Comparison of ENCODE assay signal across 2 cellular contexts in genomic region chr15:39784125-39784524, GRCh38.
TF ChIP-seq lines count a peak whose summit lies in the region.

No MANE protein-coding gene starts in this region.

TF ChIP-seq in IMR-90, 13 proteins besides CTCF, POLR2A, EP300 and RAD21:
- peak; percentile 65 for TF ChIP-seq FOS (IDR thresholded peaks at IDR 0.05; ENCODE audit: low read depth, low read length)
- TF ChIP-seq RCOR1 (IDR thresholded peaks at IDR 0.05; ENCODE audit: insufficient replicate concordance, low read length), result no peak
- no peak for TF ChIP-seq ELK1 (IDR thresholded peaks at IDR 0.05; ENCODE audit: borderline replicate concordance, low read depth, low read length)
- no peak for TF ChIP-seq MXI1 (IDR thresholded peaks at IDR 0.05; ENCODE audit: borderline replicate concordance, low read depth, low read length)
- TF ChIP-seq NFE2L2 (IDR thresholded peaks at IDR 0.05; ENCODE audit: low read depth, low read length), result no peak
- TF ChIP-seq CEBPB (IDR thresholded peaks at IDR 0.05; ENCODE audit: low read depth, low read length), result no peak

TF ChIP-seq in K562, 482 proteins besides CTCF, POLR2A, EP300 and RAD21:
- no peak for TF ChIP-seq MBD2 (IDR thresholded peaks at IDR 0.05; ENCODE audit: borderline replicate concordance, low read depth)
- no peak for TF ChIP-seq PRPF4 (IDR thresholded peaks at IDR 0.05; ENCODE audit: insufficient read depth, low read depth, low read length, poor library complexity, severe bottlenecking)
- TF ChIP-seq HDAC1 (IDR thresholded peaks at IDR 0.05), result no peak
- TF ChIP-seq SRSF1 (IDR thresholded peaks at IDR 0.05; ENCODE audit: low read depth, low read length), result no peak
- TF ChIP-seq ZBTB12 (CRISPR knock-in tag; IDR thresholded peaks at IDR 0.05), result no peak
- no peak for TF ChIP-seq BRF1 (IDR thresholded peaks at IDR 0.05; ENCODE audit: borderline replicate concordance, extremely low read depth, insufficient read length)
- TF ChIP-seq NR2C2 (CRISPR knock-in tag; IDR thresholded peaks at IDR 0.05), result no peak
- TF ChIP-seq NR2C2 (tag; IDR thresholded peaks at IDR 0.05), result no peak
TF ChIP-seq in K562: peak in this region for 0.
